8 cellular contexts compared by ENCODE assay signal in the genomic region with DNA sequence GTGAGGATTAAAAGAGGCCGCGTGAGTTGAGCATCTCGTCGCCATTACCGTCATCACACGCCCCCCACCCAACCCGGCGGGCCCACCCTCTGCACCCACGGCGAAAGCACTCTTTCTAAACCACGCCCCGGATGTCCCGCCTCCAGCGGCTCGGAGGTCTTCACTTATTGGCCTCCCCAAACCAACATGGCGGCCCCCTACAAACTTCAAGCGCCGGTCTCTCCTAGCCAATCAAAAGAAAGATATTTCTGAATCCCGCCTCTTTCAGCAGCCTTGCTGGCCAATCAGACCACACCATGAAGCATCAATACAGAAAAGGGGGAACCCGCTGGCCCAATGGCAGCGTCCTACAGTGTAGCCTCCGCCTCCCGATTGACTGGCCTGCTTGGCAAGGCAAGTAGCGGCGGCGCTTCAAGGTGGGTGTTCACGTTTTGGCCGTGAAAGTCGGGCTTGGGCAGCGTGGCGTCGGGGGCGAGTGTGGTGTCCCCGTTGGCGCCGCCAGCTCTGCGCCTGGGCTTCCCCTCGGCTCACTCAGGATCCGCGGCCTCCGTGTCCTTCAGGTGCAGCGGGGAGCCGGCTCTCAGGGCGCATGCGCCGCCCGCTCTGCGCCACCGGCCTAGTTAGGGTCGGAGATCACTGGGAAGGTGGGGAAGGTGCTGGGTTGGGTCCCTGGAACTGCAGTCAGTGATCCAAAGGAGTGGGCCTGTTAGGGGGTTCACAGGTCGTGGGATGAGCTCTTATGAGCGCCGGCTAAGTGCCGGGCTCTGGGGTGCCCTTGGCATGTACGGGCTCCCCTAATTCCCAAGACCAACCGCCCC. TPM values are rescaled to one million over a fixed set of nuclear protein-coding genes. Genes with fewer than 3 reads are reported as not detected.
DNase-seq lines count a peak whose midpoint lies in the region; ATAC-seq and TF ChIP-seq lines count a peak whose summit lies in the region.

A gene (plus strand): TSS at position 364 of the 818 bp plus-strand sequence. CDS start 1,471 bp downstream, outside the sequence.

- DNase-seq in AG10803 (ENCODE audit: low read depth) = peak; percentile 99
- DNase-seq in NCI-H460 (ENCODE audit: extremely low read depth, low read depth) = peak; percentile 97
- DNase-seq in activated CD4-positive, CD25-positive, alpha-beta regulatory T cell treated with anti-CD3 and anti-CD28 coated beads, Interleukin-2, amount 50 U/mL, for 72 hours = peak; percentile 94
- DNase-seq in cerebellar nuclear complex (lab: John Stamatoyannopoulos, UW) = peak; percentile 96 to 99
- peak; percentile 99 for DNase-seq in islet precursor cell
- DNase-seq in stimulated activated CD4-positive, alpha-beta T cell treated with anti-CD3 and anti-CD28 coated beads, Interleukin-12 subunit alpha, Interleukin-12 subunit beta, amount 100 ng/mL, for 48 hours (ENCODE audit: low read depth in 2 of 3, low spot score in 1 of 3) = peak; percentile 93 to 96 (median 94)

- peak within 1 kb of the TSS; percentile 87 for H3K4me3 ChIP-seq in AG10803 (ENCODE audit: low read length)

- no peak for TF ChIP-seq CTCF in AG10803 (conservative IDR thresholded peaks at IDR 0.05; ENCODE audit: low read length)

- ATAC-seq in GM19043 (IDR thresholded peaks at IDR 0.05; ENCODE audit: low read depth, unreplicated experiment) = peak; percentile 91
- ATAC-seq in HG03378 (IDR thresholded peaks at IDR 0.05; ENCODE audit: unreplicated experiment) = peak; percentile 91

RNA-seq across cellular contexts. Expression of the gene that starts here (rescaled TPM):
- 150 and 177 TPM in 2 replicates for total RNA-seq in NCI-H460 (2014; rRNA removed; shearing (Covaris generic))
- 239 and 248 TPM in 2 replicates for polyA plus RNA-seq in NCI-H460 (2014; cell fraction: nucleus; rRNA removed)

Comparison
In these comparisons a context has a peak if more than half of its experiments do, and no peak if none do; other contexts are left out.
1. Peak in every context shown above with its lines: DNase-seq, ATAC-seq and H3K4me3 ChIP-seq.